In the genomic region with DNA sequence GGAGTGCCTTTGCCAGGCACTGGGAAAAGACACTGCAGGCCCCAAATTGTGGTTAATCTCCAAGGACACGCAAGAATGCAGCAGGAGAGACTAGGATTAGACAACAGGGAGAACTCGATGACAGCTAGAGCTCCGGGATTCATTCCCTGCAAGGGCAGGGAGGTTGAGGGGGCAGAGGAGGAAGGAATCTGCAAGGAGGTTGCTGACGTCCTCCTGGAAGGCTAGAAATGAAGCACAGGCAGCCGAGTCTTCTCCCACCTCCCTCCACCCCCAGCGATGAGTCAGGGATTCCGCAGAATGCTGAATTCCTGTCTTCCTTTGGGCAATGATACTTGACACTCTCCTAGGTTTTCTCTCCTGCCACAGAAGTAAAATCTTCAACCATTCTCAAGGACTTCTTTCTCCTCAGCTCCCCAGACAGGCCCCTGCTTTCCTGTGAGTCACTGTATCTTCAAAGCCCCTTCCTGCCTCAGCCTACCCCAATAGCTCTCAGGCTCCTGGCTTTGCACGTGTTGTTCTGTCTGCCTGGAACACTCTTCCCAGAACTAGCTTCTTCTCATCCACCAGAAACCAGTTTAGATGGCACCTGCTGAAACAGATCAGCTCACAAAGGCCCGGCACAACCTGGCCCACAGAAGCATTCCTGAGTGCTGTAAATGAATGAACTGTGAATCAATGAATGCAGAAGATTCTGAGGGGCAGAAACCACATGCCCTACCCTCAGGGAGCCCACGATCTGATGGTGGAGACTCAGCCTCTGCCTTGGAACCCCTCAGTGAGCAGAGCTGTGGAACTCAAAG, we compare ENCODE assay signal across 9 cellular contexts.
DNase-seq lines count a peak whose midpoint lies in the region; ATAC-seq, FAIRE-seq and TF ChIP-seq lines count a peak whose summit lies in the region.
"Had no signal": no experiment of that assay in that cellular context is flagged by ENCODE, and none has a peak within 500 bp of the region (broad histone marks: within the 10 kb centered on the region; RNA-seq: fewer than 3 reads in every experiment).

No MANE protein-coding gene starts in this region.

- H3K4me3 ChIP-seq in keratinocyte (ENCODE audit: control insufficient read depth in 2 of 3, extremely low read depth in 1 of 3, insufficient read depth in 2 of 3, low read depth in 1 of 3, low read length in 3 of 3): no peak overlapping the region
- H3K4me3 ChIP-seq in vagina: no peak overlapping the region

- peak; percentile 74 for FAIRE-seq in keratinocyte (lab: Jason Lieb, UNC)

- CTCF ChIA-PET in CD4-positive, alpha-beta T cell (lab: Charles Lee): no interaction called here

- no peak overlapping the region for H3K4me3 Mint-ChIP-seq in natural killer cell treated with Interleukin-12 subunit alpha and Interleukin-12 subunit beta and Interleukin-15 and Interleukin-18, amount 100 ng/mL, for 72 hours
- H3K4me3 Mint-ChIP-seq in natural killer cell: no peak overlapping the region
- no peak overlapping the region for H3K4me3 Mint-ChIP-seq in CD4-positive, alpha-beta T cell
- H3K4me3 Mint-ChIP-seq: activated naive CD8-positive, alpha-beta T cell had no signal

- dilution Hi-C loops in keratinocyte (cut with MboI; ENCODE audit: extremely low pct_ligation_motif_present, low sequenced_read_pairs): no loop called here

- intact Hi-C loops in natural killer cell (cut with micrococcal nuclease): no loop called here
- intact Hi-C loops in vagina (cut with DNase I): no loop called here
- intact Hi-C loops in CD4-positive, alpha-beta T cell (cut with DNase I, micrococcal nuclease): no loop called here

- no peaks in the 10 kb centered on the region for H3K79me2 ChIP-seq in keratinocyte (ENCODE audit: control insufficient read depth, insufficient read depth, low read length)

- TF ChIP-seq CTCF in natural killer cell (IDR thresholded peaks at IDR 0.05): no peak
- TF ChIP-seq CTCF in keratinocyte (optimal IDR thresholded peaks at IDR 0.05 in 1 of 3, IDR thresholded peaks at IDR 0.05 in 1 of 3, conservative IDR thresholded peaks at IDR 0.05 in 1 of 3; ENCODE audit: extremely low read depth in 1 of 3, insufficient read depth in 2 of 3, low read length in 3 of 3): no peak
- no peak for TF ChIP-seq CTCF in vagina (IDR thresholded peaks at IDR 0.05)
- no peak for TF ChIP-seq CTCF in CD4-positive, alpha-beta T cell (IDR thresholded peaks at IDR 0.05)

- DNase-seq in natural killer cell treated with Interleukin-12 subunit alpha and Interleukin-12 subunit beta and Interleukin-15 and Interleukin-18, amount 100 ng/mL, for 72 hours (ENCODE audit: low spot score): peak; percentile 26
- DNase-seq in natural killer cell (no peak), keratinocyte (ENCODE audit: low read depth, low spot score) (peak; percentile 78), vagina (ENCODE audit: extremely low spot score in 2 of 2) (no peak), NCI-H1105 treated with DMSO at 0.1 percent for 48 hours (lab: John Stamatoyannopoulos, UW) (no peak), medulla oblongata (ENCODE audit: extremely low spot score) (no peak)
- DNase-seq in CD4-positive, alpha-beta T cell: no peak

- ATAC-seq in natural killer cell treated with Interleukin-12 subunit alpha and Interleukin-12 subunit beta and Interleukin-15 and Interleukin-18, amount 100 ng/mL, for 72 hours: no peak
- ATAC-seq in natural killer cell: no peak
- no peak for ATAC-seq in CD4-positive, alpha-beta T cell (ENCODE audit: poor library complexity)

- H3K9me3 ChIP-seq in keratinocyte (ENCODE audit: control insufficient read depth, low read depth, low read length): no peaks in the 10 kb centered on the region
- no peaks in the 10 kb centered on the region for H3K9me3 ChIP-seq in vagina
- H3K9me3 ChIP-seq in CD4-positive, alpha-beta T cell (ENCODE audit: control insufficient read depth, low read length): no peaks in the 10 kb centered on the region

- H3K4me2 ChIP-seq in keratinocyte (ENCODE audit: control insufficient read depth, extremely low read depth, insufficient read depth, low read depth, low read length): peak overlapping the region; percentile 30

- H3K9me1 ChIP-seq in keratinocyte (ENCODE audit: control insufficient read depth, extremely low read depth, insufficient read depth, low read length): no peaks in the 10 kb centered on the region

- no peaks in the 10 kb centered on the region for H3K36me3 ChIP-seq in keratinocyte (ENCODE audit: control insufficient read depth in 2 of 2, extremely low read depth in 1 of 2, insufficient read depth in 2 of 2, low read length in 2 of 2)
- no peaks in the 10 kb centered on the region for H3K36me3 ChIP-seq in vagina

- H3K4me1 Mint-ChIP-seq in natural killer cell treated with Interleukin-12 subunit alpha and Interleukin-12 subunit beta and Interleukin-15 and Interleukin-18, amount 100 ng/mL, for 72 hours (ENCODE audit: low read depth in 2 of 2): no peaks in the 10 kb centered on the region
- H3K4me1 Mint-ChIP-seq in natural killer cell: no peaks in the 10 kb centered on the region
- H3K4me1 Mint-ChIP-seq in CD4-positive, alpha-beta T cell (ENCODE audit: low read depth): no peaks in the 10 kb centered on the region

- H3K27me3 ChIP-seq in keratinocyte (ENCODE audit: control insufficient read depth, extremely low read depth, insufficient read depth, low read length) (no peaks in the 10 kb centered on the region), vagina (no peaks in the 10 kb centered on the region)
- H3K27me3 ChIP-seq in CD4-positive, alpha-beta T cell (ENCODE audit: control insufficient read depth, insufficient read depth, low read length): no peaks in the 10 kb centered on the region

- no peak overlapping the region for H3K27ac Mint-ChIP-seq in natural killer cell treated with Interleukin-12 subunit alpha and Interleukin-12 subunit beta and Interleukin-15 and Interleukin-18, amount 100 ng/mL, for 72 hours
- no peak overlapping the region for H3K27ac Mint-ChIP-seq in natural killer cell
- H3K27ac Mint-ChIP-seq in CD4-positive, alpha-beta T cell: no peak overlapping the region
- H3K27ac Mint-ChIP-seq: activated naive CD8-positive, alpha-beta T cell had no signal

- peaks cover 0 to under 1% of the 10 kb centered on the region in 2 donors for H3K27me3 Mint-ChIP-seq in natural killer cell treated with Interleukin-12 subunit alpha and Interleukin-12 subunit beta and Interleukin-15 and Interleukin-18, amount 100 ng/mL, for 72 hours
- H3K27me3 Mint-ChIP-seq in natural killer cell (ENCODE audit: low read depth in 2 of 2): peaks cover 0 to 8% of the 10 kb centered on the region in 2 donors
- H3K27me3 Mint-ChIP-seq in CD4-positive, alpha-beta T cell: no peaks in the 10 kb centered on the region
- H3K27me3 Mint-ChIP-seq: activated naive CD8-positive, alpha-beta T cell had no signal

- H2AFZ ChIP-seq in keratinocyte (ENCODE audit: control insufficient read depth, low read length): no peak overlapping the region

- no peaks in the 10 kb centered on the region for H3K36me3 Mint-ChIP-seq in natural killer cell treated with Interleukin-12 subunit alpha and Interleukin-12 subunit beta and Interleukin-15 and Interleukin-18, amount 100 ng/mL, for 72 hours
- no peaks in the 10 kb centered on the region for H3K36me3 Mint-ChIP-seq in natural killer cell
- no peaks in the 10 kb centered on the region for H3K36me3 Mint-ChIP-seq in CD4-positive, alpha-beta T cell (ENCODE audit: low read depth)
- H3K36me3 Mint-ChIP-seq: activated naive CD8-positive, alpha-beta T cell had no signal

- POLR2A ChIA-PET in CD4-positive, alpha-beta T cell (lab: Charles Lee): no interaction called here

- no peak for TF ChIP-seq POLR2A in vagina (IDR thresholded peaks at IDR 0.05)

- peak overlapping the region; percentile 31 for H3K9ac ChIP-seq in keratinocyte (ENCODE audit: control insufficient read depth, extremely low read depth, insufficient read depth, low read length)

- H3K27ac ChIP-seq in angular gyrus (ENCODE audit: low read depth, low read length) (peak overlapping the region; percentile 89), keratinocyte (ENCODE audit: control insufficient read depth, insufficient read depth, low read length) (peak overlapping the region; percentile 54), vagina (peak overlapping the region; percentile 80)
- no peak overlapping the region for H3K27ac ChIP-seq in CD4-positive, alpha-beta T cell (ENCODE audit: low read depth, low read length)

- H3K4me1 ChIP-seq in keratinocyte (ENCODE audit: control insufficient read depth, extremely low read depth, insufficient read depth, low read length) (peaks cover 46% of the 10 kb centered on the region), vagina (peaks cover 26% of the 10 kb centered on the region)

- no peaks in the 10 kb centered on the region for H3K9me3 Mint-ChIP-seq in natural killer cell treated with Interleukin-12 subunit alpha and Interleukin-12 subunit beta and Interleukin-15 and Interleukin-18, amount 100 ng/mL, for 72 hours
- no peaks in the 10 kb centered on the region for H3K9me3 Mint-ChIP-seq in natural killer cell
- no peaks in the 10 kb centered on the region for H3K9me3 Mint-ChIP-seq in CD4-positive, alpha-beta T cell

- H4K20me1 ChIP-seq in keratinocyte (ENCODE audit: control insufficient read depth, extremely low read depth, insufficient read depth, low read length): no peaks in the 10 kb centered on the region

Comparison
In these comparisons a context has a peak if more than half of its experiments do, and no peak if none do; other contexts are left out.
1. DNase-seq: peak in natural killer cell treated with Interleukin-12 subunit alpha and Interleukin-12 subunit beta and Interleukin-15 and Interleukin-18, amount 100 ng/mL, for 72 hours (single experiment) and keratinocyte (single experiment); none in natural killer cell (single experiment), vagina (0 of 2), NCI-H1105 treated with DMSO at 0.1 percent for 48 hours (single experiment), medulla oblongata (single experiment) and CD4-positive, alpha-beta T cell (0 of 10).